In genomic region chr20:61026173-61026572, GRCh38 we compare ENCODE assay signal across 1 cellular context.
TF ChIP-seq lines count a peak whose summit lies in the region.

No MANE protein-coding gene starts in this region.

TF ChIP-seq in HEK293, 187 proteins besides CTCF, POLR2A, EP300 and RAD21 (continued from another document):
- TF ChIP-seq ZNF645 (tag by site-specific recombination; IDR thresholded peaks at IDR 0.05) (no peak), ZNF768 (tag by site-specific recombination; IDR thresholded peaks at IDR 0.05) (no peak)
